ENCODE assay signal across 24 cellular contexts in genomic region chr9:134494905-134495304, GRCh38.
"Had no signal": no experiment of that assay in that cellular context is flagged by ENCODE, and none has a peak within 500 bp of the region (broad histone marks: within the 10 kb centered on the region; RNA-seq: fewer than 3 reads in every experiment).

No MANE protein-coding gene starts in this region.

- H3K27ac ChIP-seq: heart left ventricle, neural progenitor cell, SJCRH30, testis, upper lobe of left lung had no signal

- H3K9me3 ChIP-seq: heart left ventricle, mucosa of descending colon, SJCRH30, testis, upper lobe of left lung had no signal

- ATAC-seq: activated CD4-positive, alpha-beta T cell treated with anti-CD3 and anti-CD28 coated beads for 36 hours; activated naive CD8-positive, alpha-beta T cell treated with anti-CD3 and anti-CD28 coated beads, Interleukin-2, amount 50 U/mL, for 24 hours; activated T-cell treated with anti-CD3 and anti-CD28 coated beads, Interleukin-2, amount 50 U/mL, for 4 hours; heart left ventricle; mucosa of descending colon; stimulated activated memory B cell treated with anti-CD40 and anti-IgM and Interleukin-4, amounts not matched to agents 10 μg/mL and 1 μg/mL and 100 μg/mL, for 72 hours had no signal

- H3K36me3 ChIP-seq: heart left ventricle, neural progenitor cell, SJCRH30, upper lobe of left lung had no signal

- H3K4me3 ChIP-seq: heart left ventricle, mucosa of descending colon, neural progenitor cell, SJCRH30, testis, upper lobe of left lung had no signal

- H3K4me3 Mint-ChIP-seq: activated CD4-positive, alpha-beta T cell treated with anti-CD3 and anti-CD28 coated beads for 36 hours; activated naive CD8-positive, alpha-beta T cell treated with anti-CD3 and anti-CD28 coated beads, Interleukin-2, amount 50 U/mL, for 24 hours; activated T-cell treated with anti-CD3 and anti-CD28 coated beads, Interleukin-2, amount 50 U/mL, for 4 hours; brain; dendritic cell treated with granulocyte-macrophage colony-stimulating factor and Interleukin-4, amounts not matched to agents 40 ng/mL and 50 ng/mL, for 4 days; memory B cell; neural progenitor cell; stimulated activated memory B cell treated with anti-CD40 and anti-IgM and Interleukin-4, amounts not matched to agents 10 μg/mL and 1 μg/mL and 100 μg/mL, for 72 hours had no signal

- H3K4me1 ChIP-seq: testis had no signal

- H3K4me1 Mint-ChIP-seq: activated CD4-positive, alpha-beta T cell treated with anti-CD3 and anti-CD28 coated beads for 36 hours; activated naive CD8-positive, alpha-beta T cell treated with anti-CD3 and anti-CD28 coated beads, Interleukin-2, amount 50 U/mL, for 24 hours had no signal

- H3K9me3 Mint-ChIP-seq: activated naive CD8-positive, alpha-beta T cell treated with anti-CD3 and anti-CD28 coated beads, Interleukin-2, amount 50 U/mL, for 24 hours; activated T-cell treated with anti-CD3 and anti-CD28 coated beads, Interleukin-2, amount 50 U/mL, for 4 hours; dendritic cell treated with granulocyte-macrophage colony-stimulating factor and Interleukin-4, amounts not matched to agents 40 ng/mL and 50 ng/mL, for 4 days; memory B cell; stimulated activated memory B cell treated with anti-CD40 and anti-IgM and Interleukin-4, amounts not matched to agents 10 μg/mL and 1 μg/mL and 100 μg/mL, for 72 hours had no signal

- H3K36me3 Mint-ChIP-seq: brain; memory B cell; neural progenitor cell; stimulated activated memory B cell treated with anti-CD40 and anti-IgM and Interleukin-4, amounts not matched to agents 10 μg/mL and 1 μg/mL and 100 μg/mL, for 72 hours had no signal

- H3K27ac Mint-ChIP-seq: activated CD4-positive, alpha-beta T cell treated with anti-CD3 and anti-CD28 coated beads for 36 hours; activated naive CD8-positive, alpha-beta T cell treated with anti-CD3 and anti-CD28 coated beads, Interleukin-2, amount 50 U/mL, for 24 hours; brain; dendritic cell treated with granulocyte-macrophage colony-stimulating factor and Interleukin-4, amounts not matched to agents 40 ng/mL and 50 ng/mL, for 4 days; memory B cell; neural progenitor cell; progenitor cell of endocrine pancreas; stimulated activated memory B cell treated with anti-CD40 and anti-IgM and Interleukin-4, amounts not matched to agents 10 μg/mL and 1 μg/mL and 100 μg/mL, for 72 hours had no signal

- H3K27me3 ChIP-seq: neural progenitor cell, SJCRH30, testis, upper lobe of left lung had no signal

- DNase-seq: activated CD4-positive, alpha-beta T cell treated with anti-CD3 and anti-CD28 coated beads for 36 hours; activated CD4-positive, alpha-beta T cell treated with anti-CD3 and anti-CD28 coated beads, Interleukin-2, amount 50 U/mL, for 4 hours; activated CD8-positive, alpha-beta memory T cell treated with anti-CD3 and anti-CD28 coated beads for 24 hours; activated CD8-positive, alpha-beta memory T cell treated with anti-CD3 and anti-CD28 coated beads, Interleukin-2, amount 50 U/mL, for 4 hours; activated naive CD4-positive, alpha-beta T cell treated with Interleukin-2 at 50 U/mL for 16 hours; activated naive CD8-positive, alpha-beta T cell treated with anti-CD3 and anti-CD28 coated beads, Interleukin-2, amount 50 U/mL, for 24 hours; activated T-cell treated with anti-CD3 and anti-CD28 coated beads, Interleukin-2, amount 50 U/mL, for 4 hours; anterior cingulate cortex; caudate nucleus; effector CD4-positive, alpha-beta T cell; mucosa of descending colon; retina; SJCRH30; stimulated activated CD4-positive, alpha-beta T cell treated with anti-CD3 and anti-CD28 coated beads, Interleukin-12 subunit alpha, Interleukin-12 subunit beta, amount 100 ng/mL, for 4 hours; T-helper 1 cell; testis had no signal
